Comparison of ENCODE assay signal across 1 cellular context in the genomic region with DNA sequence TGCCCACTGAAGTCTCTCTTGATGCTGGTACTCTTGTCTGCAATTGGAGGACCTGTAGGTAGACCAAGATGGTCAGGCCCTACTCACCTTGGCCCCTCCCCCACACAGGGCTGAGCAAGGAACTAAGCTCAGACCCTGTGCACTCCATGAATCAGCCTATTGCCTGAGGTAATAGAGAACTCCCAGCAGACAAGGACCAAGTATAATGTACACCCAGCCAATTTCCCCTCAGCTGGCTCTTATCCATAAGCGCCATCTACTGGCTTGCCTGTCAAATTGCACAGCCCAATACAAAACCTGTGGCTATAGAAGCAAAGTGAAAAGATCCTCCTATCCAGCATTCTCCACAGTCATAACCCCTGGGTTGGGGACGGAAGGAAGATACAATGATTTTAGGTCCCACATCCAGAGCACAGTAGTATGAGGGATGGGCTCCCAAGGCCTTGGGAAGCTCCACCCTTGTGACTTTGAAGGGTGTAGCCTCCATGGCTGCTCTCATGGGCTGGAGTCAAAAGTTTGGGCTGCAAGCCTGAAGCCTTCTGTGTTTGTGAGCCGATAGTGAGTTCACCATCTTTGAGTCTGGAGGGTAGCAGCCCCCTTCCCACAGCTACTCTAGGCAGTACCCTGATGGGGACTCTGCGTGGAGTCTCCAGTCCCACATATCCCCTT.
TF ChIP-seq lines count a peak whose summit lies in the region.

No MANE protein-coding gene starts in this region.

TF ChIP-seq in Ishikawa, 13 proteins besides CTCF, POLR2A, EP300 and RAD21 (continued from another document):
- TF ChIP-seq, protein P1, sequence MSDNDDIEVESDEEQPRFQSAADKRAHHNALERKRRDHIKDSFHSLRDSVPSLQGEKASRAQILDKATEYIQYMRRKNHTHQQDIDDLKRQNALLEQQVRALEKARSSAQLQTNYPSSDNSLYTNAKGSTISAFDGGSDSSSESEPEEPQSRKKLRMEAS (IDR thresholded peaks at IDR 0.05), result no peak
- TF ChIP-seq, protein P2, sequence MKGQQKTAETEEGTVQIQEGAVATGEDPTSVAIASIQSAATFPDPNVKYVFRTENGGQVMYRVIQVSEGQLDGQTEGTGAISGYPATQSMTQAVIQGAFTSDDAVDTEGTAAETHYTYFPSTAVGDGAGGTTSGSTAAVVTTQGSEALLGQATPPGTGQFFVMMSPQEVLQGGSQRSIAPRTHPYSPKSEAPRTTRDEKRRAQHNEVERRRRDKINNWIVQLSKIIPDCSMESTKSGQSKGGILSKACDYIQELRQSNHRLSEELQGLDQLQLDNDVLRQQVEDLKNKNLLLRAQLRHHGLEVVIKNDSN (IDR thresholded peaks at IDR 0.05), result no peak
- no peak for TF ChIP-seq CEBPB (IDR thresholded peaks at IDR 0.05)
- no peak for TF ChIP-seq NFIC (IDR thresholded peaks at IDR 0.05)
